28 cellular contexts compared by ENCODE assay signal in genomic region chr11:99925968-99926367, GRCh38.
"Had no signal": no experiment of that assay in that cellular context is flagged by ENCODE, and none has a peak within 500 bp of the region (broad histone marks: within the 10 kb centered on the region; RNA-seq: fewer than 3 reads in every experiment).

No MANE protein-coding gene starts in this region.

- DNase-seq: cortex of kidney; effector memory CD8-positive, alpha-beta T cell; erythroblast; esophagus squamous epithelium; foreskin melanocyte; hypothalamus; kidney; mucosa of descending colon; naive B cell; nephron progenitor cell; occipital lobe; ovary; posterior cingulate gyrus; psoas muscle; right cardiac atrium; sigmoid colon; stimulated activated CD4-positive, alpha-beta T cell treated with anti-CD3 and anti-CD28 coated beads, Interleukin-2, amount 100 ng/mL, for 24 hours; stimulated activated CD4-positive, alpha-beta T cell treated with anti-CD3 and anti-CD28 coated beads, Interleukin-4, amount 100 ng/mL, for 24 hours; stimulated activated naive CD4-positive, alpha-beta T cell treated with Interleukin-2 at 50 U/mL for 16 hours; stomach; thyroid gland; trophoblast cell had no signal

- H3K27ac ChIP-seq: esophagus squamous epithelium, ovary, psoas muscle, sigmoid colon, stomach, thyroid gland, vagina had no signal

- H3K27me3 ChIP-seq: esophagus squamous epithelium, ovary, sigmoid colon, stomach, thyroid gland, vagina had no signal

- H3K27ac Mint-ChIP-seq: effector memory CD8-positive, alpha-beta T cell; memory B cell; mesothelial cell of epicardium; naive B cell; nephron progenitor cell; stimulated activated effector memory CD8-positive, alpha-beta T cell treated with anti-CD3 and anti-CD28 coated beads, Interleukin-12 subunit alpha, Interleukin-12 subunit beta, amount 100 ng/mL, for 72 hours had no signal

- ATAC-seq: effector memory CD8-positive, alpha-beta T cell; left lobe of liver; mucosa of descending colon; psoas muscle; right cardiac atrium; stimulated activated effector memory CD8-positive, alpha-beta T cell treated with anti-CD3 and anti-CD28 coated beads, Interleukin-12 subunit alpha, Interleukin-12 subunit beta, amount 100 ng/mL, for 72 hours had no signal

- H3K4me1 Mint-ChIP-seq: memory B cell; mesothelial cell of epicardium; naive B cell; nephron progenitor cell; stimulated activated effector memory CD8-positive, alpha-beta T cell treated with anti-CD3 and anti-CD28 coated beads, Interleukin-12 subunit alpha, Interleukin-12 subunit beta, amount 100 ng/mL, for 72 hours had no signal

- H3K9me3 ChIP-seq: ovary, psoas muscle, sigmoid colon, thyroid gland, vagina had no signal

- H3K4me3 ChIP-seq: esophagus squamous epithelium, lung, mucosa of descending colon, ovary, psoas muscle, sigmoid colon, stomach, thyroid gland, vagina had no signal

- H3K4me1 ChIP-seq: esophagus squamous epithelium, psoas muscle, sigmoid colon, stomach, thyroid gland, vagina had no signal

- H3K36me3 Mint-ChIP-seq: memory B cell; naive B cell; stimulated activated effector memory CD8-positive, alpha-beta T cell treated with anti-CD3 and anti-CD28 coated beads, Interleukin-12 subunit alpha, Interleukin-12 subunit beta, amount 100 ng/mL, for 72 hours had no signal

- H3K36me3 ChIP-seq: esophagus squamous epithelium, ovary, sigmoid colon, stomach, thyroid gland, vagina had no signal

- H3K27me3 Mint-ChIP-seq: effector memory CD8-positive, alpha-beta T cell; memory B cell; naive B cell had no signal

- H3K4me3 Mint-ChIP-seq: effector memory CD8-positive, alpha-beta T cell; memory B cell; mesothelial cell of epicardium; naive B cell; nephron progenitor cell; stimulated activated effector memory CD8-positive, alpha-beta T cell treated with anti-CD3 and anti-CD28 coated beads, Interleukin-12 subunit alpha, Interleukin-12 subunit beta, amount 100 ng/mL, for 72 hours had no signal
